ENCODE assay signal across 5 cellular contexts in the genomic region with DNA sequence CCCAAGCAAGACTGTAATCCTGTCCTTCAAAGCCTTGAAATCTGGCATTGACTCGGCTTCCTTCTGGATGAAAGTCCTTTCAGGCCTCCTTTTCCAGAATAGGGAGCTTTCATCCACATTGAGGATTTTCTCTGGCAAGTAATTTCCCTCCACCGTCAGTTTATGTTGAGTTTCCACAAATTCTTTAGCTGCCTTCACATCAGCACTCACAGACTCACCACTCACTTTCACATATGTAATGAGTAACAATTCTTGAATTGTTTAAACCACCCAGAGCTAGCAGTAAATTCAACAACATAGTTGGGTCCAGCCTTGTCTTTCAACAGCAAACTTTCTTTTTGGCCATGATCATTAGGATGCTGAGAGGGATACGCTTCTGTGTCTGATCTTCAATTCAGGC.
"Had no signal": no experiment of that assay in that cellular context is flagged by ENCODE, and none has a peak within 500 bp of the region (broad histone marks: within the 10 kb centered on the region; RNA-seq: fewer than 3 reads in every experiment).

No MANE protein-coding gene starts in this region.

- DNase-seq: GOT3, H7, KG1 had no signal

- H3K4me3 ChIP-seq: HAP-1, K562 had no signal

- ATAC-seq: K562 had no signal

- H3K9me3 ChIP-seq: HAP-1 had no signal

- H3K4me1 ChIP-seq: HAP-1 had no signal

- H3K36me3 ChIP-seq: HAP-1 had no signal
